Comparison of ENCODE assay signal across 19 cellular contexts in the genomic region with DNA sequence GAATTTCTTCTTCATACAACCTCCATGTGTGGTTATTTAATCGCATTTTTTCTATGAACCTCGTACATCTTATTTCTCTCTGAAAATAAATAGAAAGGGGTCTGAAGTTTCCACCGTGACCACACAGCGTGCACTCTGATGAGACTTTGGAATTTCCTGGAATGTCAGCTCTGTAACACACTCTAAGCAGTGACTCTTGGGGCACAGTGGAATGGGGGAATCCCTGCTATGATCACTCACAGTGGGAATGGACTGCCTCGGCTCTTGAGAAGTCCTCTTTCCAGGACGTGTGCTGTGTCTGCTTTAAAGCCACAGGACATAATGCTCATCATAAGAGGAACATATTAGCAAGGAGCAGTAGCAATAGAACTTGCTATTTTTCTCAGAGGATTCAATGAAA.
"Had no signal": no experiment of that assay in that cellular context is flagged by ENCODE, and none has a peak within 500 bp of the region (broad histone marks: within the 10 kb centered on the region; RNA-seq: fewer than 3 reads in every experiment).

No MANE protein-coding gene starts in this region.

- H3K27ac ChIP-seq: dorsolateral prefrontal cortex, gastroesophageal sphincter, sigmoid colon, tibial artery had no signal

- H3K36me3 Mint-ChIP-seq: activated naive CD8-positive, alpha-beta T cell; stimulated activated effector memory CD8-positive, alpha-beta T cell treated with anti-CD3 and anti-CD28 coated beads, Interleukin-12 subunit alpha, Interleukin-12 subunit beta, amount 100 ng/mL, for 72 hours had no signal

- H3K4me1 Mint-ChIP-seq: activated CD4-positive, alpha-beta T cell treated with anti-CD3 and anti-CD28 coated beads, Interleukin-2, amount 10 ng/mL, durations not matched to agents 7 days and 5 days; stimulated activated effector memory CD8-positive, alpha-beta T cell treated with anti-CD3 and anti-CD28 coated beads, Interleukin-12 subunit alpha, Interleukin-12 subunit beta, amount 100 ng/mL, for 72 hours had no signal

- H3K27ac Mint-ChIP-seq: activated CD4-positive, alpha-beta T cell treated with anti-CD3 and anti-CD28 coated beads, Interleukin-2, amount 10 ng/mL, durations not matched to agents 7 days and 5 days; activated naive CD8-positive, alpha-beta T cell; activated T-cell treated with anti-CD3 and anti-CD28 coated beads, Interleukin-2, amount 50 U/mL, for 72 hours; endodermal cell; nephron progenitor cell; stimulated activated effector memory CD8-positive, alpha-beta T cell treated with anti-CD3 and anti-CD28 coated beads, Interleukin-12 subunit alpha, Interleukin-12 subunit beta, amount 100 ng/mL, for 72 hours had no signal

- H3K27me3 ChIP-seq: dorsolateral prefrontal cortex, gastroesophageal sphincter, sigmoid colon, tibial artery had no signal

- H3K9me3 Mint-ChIP-seq: activated CD4-positive, alpha-beta T cell treated with anti-CD3 and anti-CD28 coated beads, Interleukin-2, amount 10 ng/mL, durations not matched to agents 7 days and 5 days; activated T-cell treated with anti-CD3 and anti-CD28 coated beads, Interleukin-2, amount 50 U/mL, for 72 hours; endodermal cell; nephron progenitor cell had no signal

- H3K4me3 ChIP-seq: dorsolateral prefrontal cortex, gastroesophageal sphincter, sigmoid colon, tibial artery had no signal

- H3K27me3 Mint-ChIP-seq: activated CD4-positive, alpha-beta T cell treated with anti-CD3 and anti-CD28 coated beads, Interleukin-2, amount 10 ng/mL, durations not matched to agents 7 days and 5 days had no signal

- H3K9me3 ChIP-seq: gastroesophageal sphincter, sigmoid colon, tibial artery had no signal

- FAIRE-seq: bronchial epithelial cell, urothelium cell line had no signal

- DNase-seq: activated CD4-positive, alpha-beta T cell treated with anti-CD3 and anti-CD28 coated beads, Interleukin-2, amount 10 ng/mL, durations not matched to agents 7 days and 5 days; activated CD8-positive, alpha-beta memory T cell treated with anti-CD3 and anti-CD28 coated beads, Interleukin-2, amount 50 U/mL, for 48 hours; activated gamma-delta T cell; activated T-cell treated with anti-CD3 and anti-CD28 coated beads, Interleukin-2, amount 50 U/mL, for 72 hours; amygdala; dorsolateral prefrontal cortex; endodermal cell; erythroblast; islet precursor cell; left ventricle myocardium superior; mesendoderm; nephron progenitor cell; sigmoid colon; tibial artery had no signal

- H3K4me3 Mint-ChIP-seq: activated CD4-positive, alpha-beta T cell treated with anti-CD3 and anti-CD28 coated beads, Interleukin-2, amount 10 ng/mL, durations not matched to agents 7 days and 5 days; activated naive CD8-positive, alpha-beta T cell; activated T-cell treated with anti-CD3 and anti-CD28 coated beads, Interleukin-2, amount 50 U/mL, for 72 hours; endodermal cell; nephron progenitor cell; stimulated activated effector memory CD8-positive, alpha-beta T cell treated with anti-CD3 and anti-CD28 coated beads, Interleukin-12 subunit alpha, Interleukin-12 subunit beta, amount 100 ng/mL, for 72 hours had no signal

- H3K4me1 ChIP-seq: gastroesophageal sphincter, sigmoid colon, tibial artery had no signal

- H3K36me3 ChIP-seq: gastroesophageal sphincter, sigmoid colon, tibial artery had no signal
